Comparison of ENCODE assay signal across 15 cellular contexts in the genomic region with DNA sequence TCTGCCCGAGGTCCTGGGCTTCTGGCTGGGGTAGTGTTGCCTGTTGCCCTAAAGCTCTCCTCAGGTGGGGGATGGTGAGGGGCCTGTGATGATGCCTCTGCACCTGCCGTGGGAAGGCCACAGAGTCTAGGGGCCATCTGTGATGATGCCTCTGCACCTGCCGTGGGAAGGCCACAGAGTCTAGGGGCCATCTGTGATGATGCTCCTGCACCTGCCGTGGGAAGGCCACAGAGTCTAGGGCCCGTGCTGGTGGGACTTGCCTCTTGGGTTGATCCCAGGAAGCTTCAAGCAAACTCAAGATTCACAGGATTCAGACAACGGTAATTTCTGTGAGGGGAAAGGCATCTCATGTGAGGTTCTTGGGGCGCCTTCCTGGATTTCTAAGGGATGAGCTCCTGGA. TPM values are rescaled to one million over a fixed set of nuclear protein-coding genes. Genes with fewer than 3 reads are reported as not detected.
DNase-seq lines count a peak whose midpoint lies in the region; ATAC-seq and TF ChIP-seq lines count a peak whose summit lies in the region.
"Had no signal": no experiment of that assay in that cellular context is flagged by ENCODE, and none has a peak within 500 bp of the region (broad histone marks: within the 10 kb centered on the region; RNA-seq: fewer than 3 reads in every experiment).

No MANE protein-coding gene starts in this region.

- H3K9me3 ChIP-seq in endodermal cell (ENCODE audit: control insufficient read depth, low read length) = no peaks in the 10 kb centered on the region
- no peaks in the 10 kb centered on the region for H3K9me3 ChIP-seq in osteoblast (ENCODE audit: low read depth, low read length)
- no peaks in the 10 kb centered on the region for H3K9me3 ChIP-seq in right lobe of liver
- H3K9me3 ChIP-seq in prostate gland = no peaks in the 10 kb centered on the region

- H3K4me3 ChIP-seq in endodermal cell (ENCODE audit: low read length) = no peak overlapping the region
- no peak overlapping the region for H3K4me3 ChIP-seq in osteoblast (ENCODE audit: insufficient read depth, low read length)
- H3K4me3 ChIP-seq in right lobe of liver = no peak overlapping the region
- H3K4me3 ChIP-seq in prostate gland = no peak overlapping the region

- TF ChIP-seq POLR2A in right lobe of liver (IDR thresholded peaks at IDR 0.05) (no peak), prostate gland (IDR thresholded peaks at IDR 0.05) (no peak)

- peaks cover 78% of the 10 kb centered on the region for H4K20me1 ChIP-seq in osteoblast (ENCODE audit: insufficient read depth, low read length)

- intact Hi-C loops in right lobe of liver (cut with DNase I) = no loop called here
- intact Hi-C loops in prostate gland (cut with DNase I) = no loop called here
- intact Hi-C loops in activated CD4-positive, alpha-beta memory T cell treated with anti-CD3 and anti-CD28 coated beads for 36 hours (cut with micrococcal nuclease) = no loop called here

- H3K36me3 Mint-ChIP-seq in activated CD4-positive, alpha-beta T cell treated with anti-CD3 and anti-CD28 coated beads, Interleukin-2, amount 10 ng/mL, durations not matched to agents 7 days and 5 days (ENCODE audit: low read depth) = no peaks in the 10 kb centered on the region
- H3K36me3 Mint-ChIP-seq in endodermal cell (ENCODE audit: low read depth) = peaks cover 1% of the 10 kb centered on the region
- H3K36me3 Mint-ChIP-seq in activated CD4-positive, alpha-beta memory T cell treated with anti-CD3 and anti-CD28 coated beads for 36 hours = no peaks in the 10 kb centered on the region

- H3K4me1 Mint-ChIP-seq in activated CD4-positive, alpha-beta T cell treated with anti-CD3 and anti-CD28 coated beads, Interleukin-2, amount 10 ng/mL, durations not matched to agents 7 days and 5 days = peaks cover 9% of the 10 kb centered on the region
- peaks cover 36% of the 10 kb centered on the region for H3K4me1 Mint-ChIP-seq in endodermal cell
- peaks cover 23% of the 10 kb centered on the region for H3K4me1 Mint-ChIP-seq in activated CD4-positive, alpha-beta memory T cell treated with anti-CD3 and anti-CD28 coated beads for 36 hours (ENCODE audit: low read depth)

- H3K36me3 ChIP-seq in endodermal cell (ENCODE audit: control insufficient read depth, insufficient read depth, low read length) (no peaks in the 10 kb centered on the region), osteoblast (ENCODE audit: insufficient read depth, low read length) (peaks cover 1% of the 10 kb centered on the region), right lobe of liver (no peaks in the 10 kb centered on the region), prostate gland (no peaks in the 10 kb centered on the region)

- no peaks in the 10 kb centered on the region for H3K27me3 ChIP-seq in endodermal cell (ENCODE audit: control insufficient read depth, insufficient read depth, low read length, poor library complexity, severe bottlenecking)
- H3K27me3 ChIP-seq in osteoblast (ENCODE audit: insufficient read depth, low read length) = no peaks in the 10 kb centered on the region
- no peaks in the 10 kb centered on the region for H3K27me3 ChIP-seq in right lobe of liver
- no peaks in the 10 kb centered on the region for H3K27me3 ChIP-seq in prostate gland (replicated peaks; ENCODE audit: insufficient read depth)

- CTCF ChIA-PET in activated CD4-positive, alpha-beta T cell treated with anti-CD3 and anti-CD28 coated beads, Interleukin-2, amount 10 ng/mL, durations not matched to agents 7 days and 5 days (lab: Charles Lee) = interaction anchor here (1.7 kb wide), 1 partner anchor 12 kb away, joined by 4 read pairs; no protein-coding TSS in a partner anchor
- CTCF ChIA-PET in activated CD4-positive, alpha-beta memory T cell treated with anti-CD3 and anti-CD28 coated beads for 36 hours (lab: Charles Lee) = interaction anchor here (1.1 to 1.2 kb wide), 2 partner anchors 21 to 146 kb away, joined by 3 read pairs; no protein-coding TSS in a partner anchor

- no peak overlapping the region for H3K27ac ChIP-seq in endodermal cell (ENCODE audit: low read depth, low read length)
- H3K27ac ChIP-seq in osteoblast (ENCODE audit: low read depth, low read length) = no peak overlapping the region
- no peak overlapping the region for H3K27ac ChIP-seq in right lobe of liver
- H3K27ac ChIP-seq in prostate gland = no peak overlapping the region
- H3K27ac ChIP-seq: 22Rv1 had no signal

- no peak overlapping the region for H3K4me2 ChIP-seq in osteoblast (ENCODE audit: insufficient read depth, low read length)

- no peak overlapping the region for H2AFZ ChIP-seq in osteoblast (ENCODE audit: low read length)

- ATAC-seq in right lobe of liver = no peak

- POLR2A ChIA-PET in activated CD4-positive, alpha-beta T cell treated with anti-CD3 and anti-CD28 coated beads, Interleukin-2, amount 10 ng/mL, durations not matched to agents 7 days and 5 days (lab: Charles Lee) = no interaction called here
- POLR2A ChIA-PET in activated CD4-positive, alpha-beta memory T cell treated with anti-CD3 and anti-CD28 coated beads for 36 hours (lab: Charles Lee) = interaction anchor here (0.5 kb wide), 1 partner anchor 585 kb away, joined by 3 read pairs; no protein-coding TSS in a partner anchor

- no peaks in the 10 kb centered on the region for H3K9me3 Mint-ChIP-seq in activated CD4-positive, alpha-beta T cell treated with anti-CD3 and anti-CD28 coated beads, Interleukin-2, amount 10 ng/mL, durations not matched to agents 7 days and 5 days
- no peaks in the 10 kb centered on the region for H3K9me3 Mint-ChIP-seq in endodermal cell
- no peaks in the 10 kb centered on the region for H3K9me3 Mint-ChIP-seq in activated CD4-positive, alpha-beta memory T cell treated with anti-CD3 and anti-CD28 coated beads for 36 hours
- H3K9me3 Mint-ChIP-seq: CD4-positive, alpha-beta T cell; HFFc6 had no signal

- no peak for TF ChIP-seq CTCF in endodermal cell (conservative IDR thresholded peaks at IDR 0.05)
- no peak for TF ChIP-seq CTCF in osteoblast (IDR thresholded peaks at IDR 0.05; ENCODE audit: extremely low read depth, low read depth, low read length)
- no peak for TF ChIP-seq CTCF in right lobe of liver (IDR thresholded peaks at IDR 0.05)
- TF ChIP-seq CTCF in prostate gland (IDR thresholded peaks at IDR 0.05) = no peak

- DNase-seq in activated CD4-positive, alpha-beta T cell treated with anti-CD3 and anti-CD28 coated beads, Interleukin-2, amount 10 ng/mL, durations not matched to agents 7 days and 5 days = no peak
- no peak for DNase-seq in activated CD4-positive, alpha-beta T cell treated with anti-CD3 and anti-CD28 coated beads, Interleukin-2, amount 50 U/mL, for 4 hours
- no peak for DNase-seq in endodermal cell
- peak; percentile 73 for DNase-seq in osteoblast (ENCODE audit: insufficient read length, low spot score, missing footprints)
- DNase-seq in RKO (ENCODE audit: low spot score) = no peak
- DNase-seq in right lobe of liver = no peak
- no peak for DNase-seq in prostate gland (ENCODE audit: low spot score)
- DNase-seq in activated CD4-positive, alpha-beta memory T cell treated with anti-CD3 and anti-CD28 coated beads for 36 hours = no peak
- DNase-seq: C1 segment of cervical spinal cord; CD4-positive, alpha-beta T cell; DMS79; EL; HCEC 1CT; HFFc6 had no signal

- 96% methylated on average over 6 to 7 of the region's 7 CpGs for whole genome bisulfite sequencing in endodermal cell (ENCODE audit: insufficient coverage in 1 of 2, insufficient read length in 1 of 2), 2 experiments
- no CpG with 5 or more reads among the region's 7 CpGs for WGBS in right lobe of liver (ENCODE audit: insufficient coverage, low coverage, low lambda C conversion rate, missing lambda C conversion rate)
- WGBS in prostate gland = 87% methylated on average over 6 of the region's 7 CpGs

- no peaks in the 10 kb centered on the region for H3K27me3 Mint-ChIP-seq in activated CD4-positive, alpha-beta T cell treated with anti-CD3 and anti-CD28 coated beads, Interleukin-2, amount 10 ng/mL, durations not matched to agents 7 days and 5 days
- H3K27me3 Mint-ChIP-seq in endodermal cell (ENCODE audit: insufficient read depth) = no peaks in the 10 kb centered on the region
- no peaks in the 10 kb centered on the region for H3K27me3 Mint-ChIP-seq in activated CD4-positive, alpha-beta memory T cell treated with anti-CD3 and anti-CD28 coated beads for 36 hours
- H3K27me3 Mint-ChIP-seq: CD4-positive, alpha-beta T cell had no signal

- H3K79me2 ChIP-seq in osteoblast (ENCODE audit: insufficient read depth, low read length) = peaks cover 94% of the 10 kb centered on the region

- no peak overlapping the region for H3K9ac ChIP-seq in endodermal cell (ENCODE audit: extremely low read depth, low read length, poor library complexity, severe bottlenecking)

- H3K4me1 ChIP-seq in endodermal cell (ENCODE audit: control insufficient read depth, insufficient read depth, low read length) = peaks cover 8% of the 10 kb centered on the region
- H3K4me1 ChIP-seq in osteoblast (ENCODE audit: insufficient read depth, low read length) = peaks cover under 1% of the 10 kb centered on the region
- H3K4me1 ChIP-seq in right lobe of liver = no peaks in the 10 kb centered on the region
- H3K4me1 ChIP-seq in prostate gland (replicated peaks) = no peaks in the 10 kb centered on the region

- H3K4me3 Mint-ChIP-seq in activated CD4-positive, alpha-beta T cell treated with anti-CD3 and anti-CD28 coated beads, Interleukin-2, amount 10 ng/mL, durations not matched to agents 7 days and 5 days = no peak overlapping the region
- no peak overlapping the region for H3K4me3 Mint-ChIP-seq in endodermal cell
- H3K4me3 Mint-ChIP-seq in activated CD4-positive, alpha-beta memory T cell treated with anti-CD3 and anti-CD28 coated beads for 36 hours = no peak overlapping the region
- H3K4me3 Mint-ChIP-seq: CD4-positive, alpha-beta T cell; HFFc6 had no signal

- peak overlapping the region; percentile 42 for H3K27ac Mint-ChIP-seq in activated CD4-positive, alpha-beta T cell treated with anti-CD3 and anti-CD28 coated beads, Interleukin-2, amount 10 ng/mL, durations not matched to agents 7 days and 5 days
- peak overlapping the region; percentile 58 for H3K27ac Mint-ChIP-seq in endodermal cell
- H3K27ac Mint-ChIP-seq in activated CD4-positive, alpha-beta memory T cell treated with anti-CD3 and anti-CD28 coated beads for 36 hours = no peak overlapping the region
- H3K27ac Mint-ChIP-seq: CD4-positive, alpha-beta T cell; HFFc6 had no signal

RNA-seq across cellular contexts. Expression of a gene that starts 17.3 kb away (rescaled TPM):
- total RNA-seq in activated CD4-positive, alpha-beta T cell treated with anti-CD3 and anti-CD28 coated beads, Interleukin-2, amount 10 ng/mL, durations not matched to agents 7 days and 5 days = 1 to 10 TPM; 4.8 to 6.6 TPM
- 10 to 100 TPM; 20.4 to 26.9 TPM for total RNA-seq in endodermal cell
- polyA plus RNA-seq in endodermal cell (2013, experiment 1 of 2) = 10.5 TPM
- polyA plus RNA-seq in endodermal cell (2013, experiment 2 of 2) = 10.7 TPM
- total RNA-seq in osteoblast = 14.7 and 23.2 TPM in 2 replicates
- total RNA-seq in right lobe of liver = 100 to 1,000 TPM in 1 of 6 experiments, 10 to 100 TPM in 4, 1 to 10 TPM in 1; 7.7 to 121 (median 37.0) TPM
- total RNA-seq in prostate gland = 10 to 100 TPM; 29.0 to 57.1 TPM
- total RNA-seq in activated CD4-positive, alpha-beta memory T cell treated with anti-CD3 and anti-CD28 coated beads for 36 hours = 10 to 100 TPM; 11.0 to 12.5 TPM
